Comparison of ENCODE assay signal across 28 cellular contexts in genomic region chr1:156078728-156079127, GRCh38. TPM values are rescaled to one million over a fixed set of nuclear protein-coding genes. Genes with fewer than 3 reads are reported as not detected.
DNase-seq lines count a peak whose midpoint lies in the region; ATAC-seq and TF ChIP-seq lines count a peak whose summit lies in the region.
"Had no signal": no experiment of that assay in that cellular context is flagged by ENCODE, and none has a peak within 500 bp of the region (broad histone marks: within the 10 kb centered on the region; RNA-seq: fewer than 3 reads in every experiment).

No MANE protein-coding gene starts in this region.

- H2AK5ac ChIP-seq in trophoblast cell (ENCODE audit: low read length): no peak overlapping the region

- no peak overlapping the region for H2BK5ac ChIP-seq in trophoblast cell (ENCODE audit: low read depth, low read length, poor library complexity)

- H2AFZ ChIP-seq in trophoblast cell (ENCODE audit: insufficient read depth, low read length, poor library complexity): no peak overlapping the region

- CTCF ChIA-PET in HEK293 (lab: Yijun Ruan, JAX): interaction anchor here (0.7 to 2.8 kb wide), 5 partner anchors 11 to 136 kb away, joined by 3 to 13 read pairs (median 3); no protein-coding TSS in a partner anchor

- TF ChIP-seq CTCF in HEK293 (tag by site-specific recombination; IDR thresholded peaks at IDR 0.05) (no peak), GM20000 (IDR thresholded peaks at IDR 0.05; ENCODE audit: extremely low read depth, missing control alignments) (no peak)

- H3K4ac ChIP-seq in trophoblast cell (ENCODE audit: low read depth, low read length): peak overlapping the region; percentile 86

- peak overlapping the region; percentile 82 for H3K23ac ChIP-seq in trophoblast cell (ENCODE audit: low read length)

- POLR2A ChIA-PET in HEK293 (lab: Yijun Ruan, JAX): no interaction called here

- no peaks in the 10 kb centered on the region for H3K36me3 Mint-ChIP-seq in activated T-helper 1 cell treated with anti-CD3 and anti-CD28 coated beads, Interleukin-12 subunit alpha, Interleukin-12 subunit beta, Interleukin-2, Interleukin-4 antibody, amounts not matched to agents 30 ng/mL and 10 ng/mL and 1 ng/mL, durations not matched to agents 14 hours and 24 hours and 36 hours (ENCODE audit: low read depth)
- H3K36me3 Mint-ChIP-seq in memory B cell: no peaks in the 10 kb centered on the region

- H3K27ac ChIP-seq in HEK293 (ENCODE audit: extremely low read depth, low read depth, low read length) (no peak overlapping the region), trophoblast cell (ENCODE audit: low read depth, low read length) (no peak overlapping the region)
- H3K27ac ChIP-seq: dorsolateral prefrontal cortex, upper lobe of left lung had no signal

- peaks cover 27% of the 10 kb centered on the region for H3K79me1 ChIP-seq in trophoblast cell (ENCODE audit: low read length)

- H2BK12ac ChIP-seq in trophoblast cell (ENCODE audit: low read length): no peak overlapping the region

- no peak for DNase-seq in activated T-helper 1 cell treated with anti-CD3 and anti-CD28 coated beads, Interleukin-12 subunit alpha, Interleukin-12 subunit beta, Interleukin-2, Interleukin-4 antibody, amounts not matched to agents 30 ng/mL and 10 ng/mL and 1 ng/mL, durations not matched to agents 14 hours and 24 hours and 36 hours (ENCODE audit: low spot score)
- DNase-seq in memory B cell (ENCODE audit: low spot score in 2 of 2) (no peak), trophoblast cell (no peak), GM20000 (ENCODE audit: low spot score) (no peak)
- DNase-seq: activated CD4-positive, alpha-beta T cell treated with anti-CD3 and anti-CD28 coated beads, Interleukin-2, amount 50 U/mL, for 1 hour; activated CD8-positive, alpha-beta memory T cell treated with anti-CD3 and anti-CD28 coated beads, Interleukin-2, amount 50 U/mL, for 4 hours; activated effector memory CD4-positive, alpha-beta T cell treated with Interleukin-2 at 50 U/mL for 16 hours; Caco-2; central memory CD4-positive, alpha-beta T cell; dorsolateral prefrontal cortex; foreskin melanocyte; KBM-7; left cardiac atrium; MV-4-11; NCI-H1930; NCI-H2227 treated with DMSO at 0.1 percent for 48 hours; NCI-H774; OCI-M1; SHP77; stimulated activated CD4-positive, alpha-beta T cell treated with anti-CD3 and anti-CD28 coated beads, Interleukin-4, amount 100 ng/mL, for 4 hours; stimulated activated naive CD8-positive, alpha-beta T cell treated with anti-CD3 and anti-CD28 coated beads, Interleukin-15, amount 100 ng/mL, for 72 hours; T-helper 1 cell; upper lobe of left lung had no signal

- peaks cover 5% of the 10 kb centered on the region for H3K4me1 Mint-ChIP-seq in activated T-helper 1 cell treated with anti-CD3 and anti-CD28 coated beads, Interleukin-12 subunit alpha, Interleukin-12 subunit beta, Interleukin-2, Interleukin-4 antibody, amounts not matched to agents 30 ng/mL and 10 ng/mL and 1 ng/mL, durations not matched to agents 14 hours and 24 hours and 36 hours (ENCODE audit: low read depth)
- peaks cover 22% of the 10 kb centered on the region for H3K4me1 Mint-ChIP-seq in memory B cell

- no peak overlapping the region for H3K4me3 Mint-ChIP-seq in activated T-helper 1 cell treated with anti-CD3 and anti-CD28 coated beads, Interleukin-12 subunit alpha, Interleukin-12 subunit beta, Interleukin-2, Interleukin-4 antibody, amounts not matched to agents 30 ng/mL and 10 ng/mL and 1 ng/mL, durations not matched to agents 14 hours and 24 hours and 36 hours
- peak overlapping the region; percentile 5 for H3K4me3 Mint-ChIP-seq in memory B cell
- H3K4me3 Mint-ChIP-seq: stimulated activated naive CD8-positive, alpha-beta T cell treated with anti-CD3 and anti-CD28 coated beads, Interleukin-15, amount 100 ng/mL, for 72 hours had no signal

- H3K9ac ChIP-seq in trophoblast cell (ENCODE audit: low read length): peak overlapping the region; percentile 57

- no CpG with 5 or more reads among the region's 5 CpGs for WGBS in trophoblast cell (ENCODE audit: extremely low coverage, insufficient coverage, insufficient read length)

- ATAC-seq in memory B cell (ENCODE audit: low read depth) (no peak), GM19351 (IDR thresholded peaks at IDR 0.05; ENCODE audit: unreplicated experiment) (no peak), HG02642 (IDR thresholded peaks at IDR 0.05; ENCODE audit: poor library complexity, unreplicated experiment) (no peak)
- ATAC-seq: left cardiac atrium; stimulated activated naive CD8-positive, alpha-beta T cell treated with anti-CD3 and anti-CD28 coated beads, Interleukin-15, amount 100 ng/mL, for 72 hours had no signal

- H3K18ac ChIP-seq in trophoblast cell (ENCODE audit: low read length): no peak overlapping the region

- H4K12ac ChIP-seq in trophoblast cell (ENCODE audit: low read depth, low read length): no peak overlapping the region

- peaks cover 8% of the 10 kb centered on the region for H3K4me1 ChIP-seq in HEK293 (ENCODE audit: control insufficient read depth, insufficient read depth, low read length)
- peaks cover 13 to 26% of the 10 kb centered on the region in 2 experiments for H3K4me1 ChIP-seq in trophoblast cell (ENCODE audit: control insufficient read depth in 1 of 2, insufficient read depth in 2 of 2, low read length in 2 of 2)

- intact Hi-C loops in activated T-helper 1 cell treated with anti-CD3 and anti-CD28 coated beads, Interleukin-12 subunit alpha, Interleukin-12 subunit beta, Interleukin-2, Interleukin-4 antibody, amounts not matched to agents 30 ng/mL and 10 ng/mL and 1 ng/mL, durations not matched to agents 14 hours and 24 hours and 36 hours (cut with micrococcal nuclease): no loop called here

- H3K4me2 ChIP-seq in trophoblast cell (ENCODE audit: low read length): peak overlapping the region; percentile 61

- no peak overlapping the region for H3K14ac ChIP-seq in trophoblast cell (ENCODE audit: low read length)

- no peaks in the 10 kb centered on the region for H3K9me3 ChIP-seq in HEK293 (ENCODE audit: control insufficient read depth, insufficient read depth, low read depth, low read length)
- H3K9me3 ChIP-seq in trophoblast cell (ENCODE audit: insufficient read depth, low read depth, low read length): peaks cover 6% of the 10 kb centered on the region
- H3K9me3 ChIP-seq: Caco-2, upper lobe of left lung had no signal

- H3K36me3 ChIP-seq in HEK293 (ENCODE audit: control insufficient read depth in 2 of 2, insufficient read depth in 1 of 2, low read length in 2 of 2) (peaks cover 0 to 24% of the 10 kb centered on the region in 2 experiments; a peak in 1 of 3 replicates), trophoblast cell (ENCODE audit: control insufficient read depth in 1 of 2, insufficient read depth in 2 of 2, low read length in 2 of 2) (peaks cover 33 to 46% of the 10 kb centered on the region in 2 experiments)
- H3K36me3 ChIP-seq: upper lobe of left lung had no signal

- no peak overlapping the region for H4K91ac ChIP-seq in trophoblast cell (ENCODE audit: low read depth, low read length)

- no peak overlapping the region for H2BK120ac ChIP-seq in trophoblast cell (ENCODE audit: insufficient read depth, low read length, poor library complexity)

- no peak overlapping the region for H4K8ac ChIP-seq in trophoblast cell (ENCODE audit: low read depth, low read length)

- peaks cover 45% of the 10 kb centered on the region for H3K27me3 Mint-ChIP-seq in activated T-helper 1 cell treated with anti-CD3 and anti-CD28 coated beads, Interleukin-12 subunit alpha, Interleukin-12 subunit beta, Interleukin-2, Interleukin-4 antibody, amounts not matched to agents 30 ng/mL and 10 ng/mL and 1 ng/mL, durations not matched to agents 14 hours and 24 hours and 36 hours (ENCODE audit: insufficient read depth)
- H3K27me3 Mint-ChIP-seq in memory B cell: peaks cover 5% of the 10 kb centered on the region

- peaks cover 42% of the 10 kb centered on the region for H3K79me2 ChIP-seq in trophoblast cell (ENCODE audit: control insufficient read depth, insufficient read depth, low read length, poor library complexity)

- no peaks in the 10 kb centered on the region for H3K9me3 Mint-ChIP-seq in activated T-helper 1 cell treated with anti-CD3 and anti-CD28 coated beads, Interleukin-12 subunit alpha, Interleukin-12 subunit beta, Interleukin-2, Interleukin-4 antibody, amounts not matched to agents 30 ng/mL and 10 ng/mL and 1 ng/mL, durations not matched to agents 14 hours and 24 hours and 36 hours
- no peaks in the 10 kb centered on the region for H3K9me3 Mint-ChIP-seq in memory B cell
- H3K9me3 Mint-ChIP-seq: stimulated activated naive CD8-positive, alpha-beta T cell treated with anti-CD3 and anti-CD28 coated beads, Interleukin-15, amount 100 ng/mL, for 72 hours had no signal

- H3K4me3 ChIP-seq in HEK293 (ENCODE audit: low read depth, low read length): no peak overlapping the region
- peak overlapping the region; percentile 29 for H3K4me3 ChIP-seq in trophoblast cell (ENCODE audit: low read depth, low read length)
- H3K4me3 ChIP-seq: dorsolateral prefrontal cortex, upper lobe of left lung had no signal

- H3K27ac Mint-ChIP-seq in activated T-helper 1 cell treated with anti-CD3 and anti-CD28 coated beads, Interleukin-12 subunit alpha, Interleukin-12 subunit beta, Interleukin-2, Interleukin-4 antibody, amounts not matched to agents 30 ng/mL and 10 ng/mL and 1 ng/mL, durations not matched to agents 14 hours and 24 hours and 36 hours: peak overlapping the region; percentile 15
- H3K27ac Mint-ChIP-seq in memory B cell: no peak overlapping the region
- H3K27ac Mint-ChIP-seq: B cell had no signal

- H3K27me3 ChIP-seq in trophoblast cell (ENCODE audit: insufficient read depth, low read length): no peaks in the 10 kb centered on the region
- H3K27me3 ChIP-seq: dorsolateral prefrontal cortex had no signal

RNA-seq across cellular contexts. Expression of gene MEX3A, which starts 3.5 kb away (rescaled TPM):
- total RNA-seq in activated T-helper 1 cell treated with anti-CD3 and anti-CD28 coated beads, Interleukin-12 subunit alpha, Interleukin-12 subunit beta, Interleukin-2, Interleukin-4 antibody, amounts not matched to agents 30 ng/mL and 10 ng/mL and 1 ng/mL, durations not matched to agents 14 hours and 24 hours and 36 hours: 0.27 and 0.41 TPM in 2 replicates
- 38.9 and 40.4 TPM in 2 replicates for polyA plus RNA-seq in trophoblast cell (2013)

RNA-seq across cellular contexts. Expression of gene RAB25, which starts 17.8 kb away (rescaled TPM):
- total RNA-seq in activated T-helper 1 cell treated with anti-CD3 and anti-CD28 coated beads, Interleukin-12 subunit alpha, Interleukin-12 subunit beta, Interleukin-2, Interleukin-4 antibody, amounts not matched to agents 30 ng/mL and 10 ng/mL and 1 ng/mL, durations not matched to agents 14 hours and 24 hours and 36 hours: 0.18 TPM in 1 of 2 replicates, not detected in the other
- 92.3 and 94.0 TPM in 2 replicates for polyA plus RNA-seq in trophoblast cell (2013)
- total RNA-seq: left cardiac atrium, mesenteric fat pad had no signal

RNA-seq across cellular contexts. Expression of gene LAMTOR2, which starts 24.1 kb away (rescaled TPM):
- 66.8 and 67.1 TPM in 2 replicates for total RNA-seq in activated T-helper 1 cell treated with anti-CD3 and anti-CD28 coated beads, Interleukin-12 subunit alpha, Interleukin-12 subunit beta, Interleukin-2, Interleukin-4 antibody, amounts not matched to agents 30 ng/mL and 10 ng/mL and 1 ng/mL, durations not matched to agents 14 hours and 24 hours and 36 hours
- polyA plus RNA-seq in trophoblast cell (2013): 71.8 and 76.8 TPM in 2 replicates

RNA-seq across cellular contexts. Expression of gene UBQLN4, which starts 25.1 kb away (rescaled TPM):
- 59.5 and 64.5 TPM in 2 replicates for total RNA-seq in activated T-helper 1 cell treated with anti-CD3 and anti-CD28 coated beads, Interleukin-12 subunit alpha, Interleukin-12 subunit beta, Interleukin-2, Interleukin-4 antibody, amounts not matched to agents 30 ng/mL and 10 ng/mL and 1 ng/mL, durations not matched to agents 14 hours and 24 hours and 36 hours
- 44.6 and 45.7 TPM in 2 replicates for polyA plus RNA-seq in trophoblast cell (2013)

RNA-seq across cellular contexts. Expression of gene LMNA, which starts 35.8 kb away (rescaled TPM):
- 80.1 and 84.1 TPM in 2 replicates for total RNA-seq in activated T-helper 1 cell treated with anti-CD3 and anti-CD28 coated beads, Interleukin-12 subunit alpha, Interleukin-12 subunit beta, Interleukin-2, Interleukin-4 antibody, amounts not matched to agents 30 ng/mL and 10 ng/mL and 1 ng/mL, durations not matched to agents 14 hours and 24 hours and 36 hours
- polyA plus RNA-seq in trophoblast cell (2013): 414 and 457 TPM in 2 replicates
